16 cellular contexts compared by ENCODE assay signal in the genomic region with DNA sequence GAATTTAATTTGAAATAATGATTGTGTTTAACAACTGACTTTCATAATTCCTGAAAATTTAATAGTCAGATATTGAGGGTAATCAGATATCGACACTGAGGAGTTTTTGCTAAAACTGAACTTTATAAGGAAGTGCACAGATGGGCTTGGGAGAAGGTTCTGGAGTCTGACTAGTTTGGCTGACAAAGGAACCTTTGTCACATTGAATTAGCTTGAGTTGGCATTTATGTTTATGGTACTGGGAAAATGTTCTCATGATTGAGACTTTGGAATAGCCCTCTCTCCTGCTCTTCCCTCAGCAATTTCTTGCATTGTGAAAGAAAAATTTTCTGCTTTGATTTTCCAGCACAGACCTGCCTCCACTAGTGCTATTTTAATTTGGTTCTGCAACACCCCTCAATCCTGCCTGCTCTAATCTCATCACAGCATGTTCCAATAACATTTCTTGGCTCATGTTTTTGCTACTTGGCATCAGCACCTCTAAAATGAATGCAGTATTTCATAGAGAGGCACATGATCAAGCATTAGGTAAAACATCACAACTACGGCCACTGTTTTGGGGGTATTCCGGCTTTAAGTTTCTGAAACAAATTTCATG.
A peak's percentile ranks its signal among the peaks of the same experiment; 100 is the strongest.
DNase-seq lines count a peak whose midpoint lies in the region; ATAC-seq and TF ChIP-seq lines count a peak whose summit lies in the region.
"Had no signal": no experiment of that assay in that cellular context is flagged by ENCODE, and none has a peak within 500 bp of the region (broad histone marks: within the 10 kb centered on the region; RNA-seq: fewer than 3 reads in every experiment).

No MANE protein-coding gene starts in this region.

- peak overlapping the region; percentile 63 for H3K27ac ChIP-seq in substantia nigra (ENCODE audit: low read depth, low read length, poor library complexity, severe bottlenecking)
- H3K27ac ChIP-seq: neutrophil had no signal

- peak; percentile 26 for DNase-seq in NCI-H446 treated with DMSO at 0.1 percent for 48 hours (lab: John Stamatoyannopoulos, UW)
- DNase-seq in fibroblast of pulmonary artery (ENCODE audit: low read depth), result peak; percentile 62
- no peak for DNase-seq in left colon
- DNase-seq in substantia nigra (lab: John Stamatoyannopoulos, UW), result peak in 5 of 49 donors; percentile 6 to 39 (median 12)
- DNase-seq in activated CD4-positive, alpha-beta T cell treated with anti-CD3 and anti-CD28 coated beads, Interleukin-2, amount 50 U/mL, for 1 hour, result no peak
- DNase-seq in SKM-1 treated with dmso at 0.1 percent for 144 hours (lab: John Stamatoyannopoulos, UW; ENCODE audit: unreplicated experiment), result no peak
- DNase-seq: activated CD4-positive, alpha-beta T cell treated with anti-CD3 and anti-CD28 coated beads, Interleukin-2, amount 50 U/mL, for 48 hours; activated CD8-positive, alpha-beta memory T cell treated with anti-CD3 and anti-CD28 coated beads, Interleukin-2, amount 50 U/mL, for 48 hours; activated effector memory CD4-positive, alpha-beta T cell treated with Interleukin-2 at 50 U/mL for 16 hours; NCI-H146; NCI-H526 treated with DMSO at 0.1 percent for 48 hours had no signal

- ATAC-seq in left colon, result peak; percentile 83
- no peak for ATAC-seq in GM21367 (IDR thresholded peaks at IDR 0.05; ENCODE audit: unreplicated experiment)
- ATAC-seq: SK-N-SH treated with all-trans-retinoic acid at 6 μM for 48 hours, WTC11 had no signal

- intact Hi-C loops in left colon (cut with DNase I, micrococcal nuclease), result no loop called here

- TF ChIP-seq CTCF in fibroblast of pulmonary artery (IDR thresholded peaks at IDR 0.05; ENCODE audit: low read length, missing control alignments), result no peak

- no peak overlapping the region for H3K4me3 ChIP-seq in fibroblast of pulmonary artery (replicated peaks; ENCODE audit: low read depth, low read length)
- H3K4me3 ChIP-seq: lung had no signal

Comparison
In these comparisons a context has a peak if more than half of its experiments do, and no peak if none do; other contexts are left out.
1. DNase-seq: peak in NCI-H446 treated with DMSO at 0.1 percent for 48 hours (single experiment) and fibroblast of pulmonary artery (single experiment); none in left colon (0 of 2), activated CD4-positive, alpha-beta T cell treated with anti-CD3 and anti-CD28 coated beads, Interleukin-2, amount 50 U/mL, for 1 hour (single experiment) and SKM-1 treated with dmso at 0.1 percent for 144 hours (single experiment).